Comparison of ENCODE assay signal across 9 cellular contexts in the genomic region with DNA sequence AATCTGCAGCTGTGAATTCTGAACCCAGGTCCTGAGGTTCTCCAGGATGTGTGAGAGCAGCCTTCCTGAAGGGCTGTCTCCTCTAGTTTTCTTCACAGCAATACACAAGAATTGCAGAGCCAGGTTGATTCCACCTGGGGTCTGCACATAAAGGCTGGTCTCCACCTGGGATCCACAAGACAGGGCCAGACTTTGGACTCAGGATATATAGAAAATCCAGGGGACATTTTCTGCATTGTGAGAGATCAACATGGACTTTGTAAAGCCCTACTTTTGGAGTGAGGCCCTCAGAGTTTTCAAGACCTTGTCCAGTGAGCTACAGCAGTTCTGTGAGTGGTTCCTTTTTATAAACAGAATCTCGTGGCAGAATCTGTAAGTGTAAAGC. TPM values are rescaled to one million over a fixed set of nuclear protein-coding genes. Genes with fewer than 3 reads are reported as not detected.
DNase-seq lines count a peak whose midpoint lies in the region; ATAC-seq and TF ChIP-seq lines count a peak whose summit lies in the region.
"Had no signal": no experiment of that assay in that cellular context is flagged by ENCODE, and none has a peak within 500 bp of the region (broad histone marks: within the 10 kb centered on the region; RNA-seq: fewer than 3 reads in every experiment).

No MANE protein-coding gene starts in this region.

- DNase-seq in HL-60 (ENCODE audit: low read depth in 1 of 2, low spot score in 1 of 2) (no peak), NCI-H82 treated with DMSO at 0.1 percent for 48 hours (lab: John Stamatoyannopoulos, UW; ENCODE audit: unreplicated experiment) (no peak), AG08395 (ENCODE audit: low spot score) (no peak)
- no peak for DNase-seq in activated CD8-positive, alpha-beta T cell treated with anti-CD3 and anti-CD28 coated beads, Interleukin-2, amount 10 ng/mL, durations not matched to agents 7 days and 5 days
- DNase-seq in stimulated activated naive B cell treated with anti-CD40 and anti-IgM and Interleukin-4, amounts not matched to agents 10 μg/mL and 1 μg/mL and 100 μg/mL, for 72 hours: no peak
- DNase-seq: hippocampal formation, NCI-H146 had no signal

- no peaks in the 10 kb centered on the region for H3K27me3 Mint-ChIP-seq in activated CD8-positive, alpha-beta T cell treated with anti-CD3 and anti-CD28 coated beads, Interleukin-2, amount 10 ng/mL, durations not matched to agents 7 days and 5 days (ENCODE audit: low read depth)
- no peaks in the 10 kb centered on the region for H3K27me3 Mint-ChIP-seq in stimulated activated naive B cell treated with anti-CD40 and anti-IgM and Interleukin-4, amounts not matched to agents 10 μg/mL and 1 μg/mL and 100 μg/mL, for 72 hours

- no peak overlapping the region for H3K4me3 ChIP-seq in HL-60 (replicated peaks; ENCODE audit: insufficient read depth, low read length)
- no peak overlapping the region for H3K4me3 ChIP-seq in gastroesophageal sphincter

- H3K4me1 Mint-ChIP-seq in activated CD8-positive, alpha-beta T cell treated with anti-CD3 and anti-CD28 coated beads, Interleukin-2, amount 10 ng/mL, durations not matched to agents 7 days and 5 days (ENCODE audit: low read depth): peaks cover 79% of the 10 kb centered on the region
- H3K4me1 Mint-ChIP-seq in stimulated activated naive B cell treated with anti-CD40 and anti-IgM and Interleukin-4, amounts not matched to agents 10 μg/mL and 1 μg/mL and 100 μg/mL, for 72 hours: peaks cover 28 to 73% of the 10 kb centered on the region in 2 donors

- peaks cover 0 to 4% of the 10 kb centered on the region in 2 donors for H3K36me3 ChIP-seq in gastroesophageal sphincter

- CTCF ChIA-PET in activated CD8-positive, alpha-beta T cell treated with anti-CD3 and anti-CD28 coated beads, Interleukin-2, amount 10 ng/mL, durations not matched to agents 7 days and 5 days (lab: Charles Lee): interaction anchor here (0.6 to 2.4 kb wide), 3 partner anchors 11 to 48 kb away, joined by 3 to 10 read pairs (median 3); no protein-coding TSS in a partner anchor

- peaks cover 95% of the 10 kb centered on the region for H3K36me3 Mint-ChIP-seq in activated CD8-positive, alpha-beta T cell treated with anti-CD3 and anti-CD28 coated beads, Interleukin-2, amount 10 ng/mL, durations not matched to agents 7 days and 5 days (ENCODE audit: low read depth)
- peaks cover 54 to 65% of the 10 kb centered on the region in 2 donors for H3K36me3 Mint-ChIP-seq in stimulated activated naive B cell treated with anti-CD40 and anti-IgM and Interleukin-4, amounts not matched to agents 10 μg/mL and 1 μg/mL and 100 μg/mL, for 72 hours

- H3K4me1 ChIP-seq in gastroesophageal sphincter: peaks cover 3 to 59% (median 37%) of the 10 kb centered on the region in 3 donors

- H3K27me3 ChIP-seq in HL-60 (ENCODE audit: insufficient read depth, poor library complexity, severe bottlenecking): no peaks in the 10 kb centered on the region
- no peaks in the 10 kb centered on the region for H3K27me3 ChIP-seq in gastroesophageal sphincter

- no peak for TF ChIP-seq CTCF in HL-60 (IDR thresholded peaks at IDR 0.05; ENCODE audit: insufficient read depth, low read length)
- TF ChIP-seq CTCF in gastroesophageal sphincter (IDR thresholded peaks at IDR 0.05): no peak

- H3K27ac Mint-ChIP-seq in activated CD8-positive, alpha-beta T cell treated with anti-CD3 and anti-CD28 coated beads, Interleukin-2, amount 10 ng/mL, durations not matched to agents 7 days and 5 days: peak overlapping the region; percentile 72
- H3K27ac Mint-ChIP-seq in stimulated activated naive B cell treated with anti-CD40 and anti-IgM and Interleukin-4, amounts not matched to agents 10 μg/mL and 1 μg/mL and 100 μg/mL, for 72 hours: peak overlapping the region; percentile 67

- H3K9me3 ChIP-seq in gastroesophageal sphincter: no peaks in the 10 kb centered on the region

- WGBS in gastroesophageal sphincter (ENCODE audit: low coverage in 1 of 2), 2 donors: 20% methylated on average over 1 of the region's 1 CpG; no CpG with 5 or more reads in 1 of the 2 donors

- no peak for TF ChIP-seq POLR2A in gastroesophageal sphincter (IDR thresholded peaks at IDR 0.05)

- H3K27ac ChIP-seq in HL-60 (replicated peaks) (0 out of 2 replicates have a peak overlapping the region, but pooled peaks have one; percentile 14), gastroesophageal sphincter (peak overlapping the region; percentile 29 to 63 (median 58))

- peaks cover 23% of the 10 kb centered on the region for H3K9me3 Mint-ChIP-seq in activated CD8-positive, alpha-beta T cell treated with anti-CD3 and anti-CD28 coated beads, Interleukin-2, amount 10 ng/mL, durations not matched to agents 7 days and 5 days (ENCODE audit: insufficient read depth)
- peaks cover 0 to 2% of the 10 kb centered on the region in 2 donors for H3K9me3 Mint-ChIP-seq in stimulated activated naive B cell treated with anti-CD40 and anti-IgM and Interleukin-4, amounts not matched to agents 10 μg/mL and 1 μg/mL and 100 μg/mL, for 72 hours

- no peak overlapping the region for H3K4me3 Mint-ChIP-seq in activated CD8-positive, alpha-beta T cell treated with anti-CD3 and anti-CD28 coated beads, Interleukin-2, amount 10 ng/mL, durations not matched to agents 7 days and 5 days
- H3K4me3 Mint-ChIP-seq in stimulated activated naive B cell treated with anti-CD40 and anti-IgM and Interleukin-4, amounts not matched to agents 10 μg/mL and 1 μg/mL and 100 μg/mL, for 72 hours: peak overlapping the region; percentile 56 to 73

- ATAC-seq in activated CD8-positive, alpha-beta T cell treated with anti-CD3 and anti-CD28 coated beads, Interleukin-2, amount 10 ng/mL, durations not matched to agents 7 days and 5 days: no peak
- ATAC-seq in gastroesophageal sphincter (no peak), HG03439 (IDR thresholded peaks at IDR 0.05; ENCODE audit: unreplicated experiment) (no peak)
- no peak for ATAC-seq in stimulated activated naive B cell treated with anti-CD40 and anti-IgM and Interleukin-4, amounts not matched to agents 10 μg/mL and 1 μg/mL and 100 μg/mL, for 72 hours (replicated peaks)

- POLR2A ChIA-PET in activated CD8-positive, alpha-beta T cell treated with anti-CD3 and anti-CD28 coated beads, Interleukin-2, amount 10 ng/mL, durations not matched to agents 7 days and 5 days (lab: Charles Lee): interaction anchor here (0.9 to 2.0 kb wide), 2 partner anchors 11 to 166 kb away, joined by 3 to 6 read pairs; no protein-coding TSS in a partner anchor

- TF ChIP-seq EP300 in gastroesophageal sphincter (IDR thresholded peaks at IDR 0.05): no peak

RNA-seq across cellular contexts. Expression of a gene that starts 6.3 kb away (rescaled TPM):
- total RNA-seq in activated CD8-positive, alpha-beta T cell treated with anti-CD3 and anti-CD28 coated beads, Interleukin-2, amount 10 ng/mL, durations not matched to agents 7 days and 5 days: 10 to 100 TPM; 43.9 to 49.8 TPM
- 10 to 100 TPM in 1 of 4 donors, 1 to 10 TPM in 3; 5.2 to 12.8 (median 8.0) TPM for total RNA-seq in gastroesophageal sphincter
